27 cellular contexts compared by ENCODE assay signal in genomic region chr14:93944348-93945069, GRCh38. TPM values are rescaled to one million over a fixed set of nuclear protein-coding genes. Genes with fewer than 3 reads are reported as not detected.
DNase-seq lines count a peak whose midpoint lies in the region; ATAC-seq, FAIRE-seq and TF ChIP-seq lines count a peak whose summit lies in the region.
"Had no signal": no experiment of that assay in that cellular context is flagged by ENCODE, and none has a peak within 500 bp of the region (broad histone marks: within the 10 kb centered on the region; RNA-seq: fewer than 3 reads in every experiment).

No MANE protein-coding gene starts in this region.

- POLR2A ChIA-PET in IMR-90 (lab: Charles Lee; ENCODE audit: unreplicated experiment) = no interaction called here

- FAIRE-seq in small intestine (lab: Jason Lieb, UNC) = no peak
- FAIRE-seq: keratinocyte had no signal

- H3K36me3 ChIP-seq in IMR-90 (ENCODE audit: control insufficient read depth, insufficient read depth, low read length) = no peaks in the 10 kb centered on the region
- no peaks in the 10 kb centered on the region for H3K36me3 ChIP-seq in neural progenitor cell
- H3K36me3 ChIP-seq in small intestine (ENCODE audit: control insufficient read depth in 2 of 2, insufficient read depth in 2 of 2, low read length in 2 of 2) = no peaks in the 10 kb centered on the region

- no peak overlapping the region for H2BK20ac ChIP-seq in IMR-90 (ENCODE audit: low read depth, low read length)

- H3K27ac ChIP-seq in IMR-90 (ENCODE audit: insufficient read depth, low read length) (no peak overlapping the region), neural progenitor cell (no peak overlapping the region), small intestine (ENCODE audit: low read depth in 1 of 2, low read length in 1 of 2) (no peak overlapping the region)
- H3K27ac ChIP-seq: C4-2B, GM23248 had no signal

- H3K79me2 ChIP-seq in neural progenitor cell (ENCODE audit: low read depth) = no peaks in the 10 kb centered on the region

- no peak overlapping the region for H4K5ac ChIP-seq in IMR-90 (ENCODE audit: low read depth, low read length)

- no peak overlapping the region for H3K4me3 Mint-ChIP-seq in neural progenitor cell
- H3K4me3 Mint-ChIP-seq: activated CD8-positive, alpha-beta T cell treated with anti-CD3 and anti-CD28 coated beads, Interleukin-2, amount 10 ng/mL, durations not matched to agents 7 days and 5 days; activated naive CD4-positive, alpha-beta T cell treated with anti-CD3 and anti-CD28 coated beads for 36 hours had no signal

- no peak for TF ChIP-seq POLR2A in IMR-90 (IDR thresholded peaks at IDR 0.05; ENCODE audit: low read depth, low read length)

- no peak for TF ChIP-seq RAD21 in IMR-90 (IDR thresholded peaks at IDR 0.05; ENCODE audit: low read length)

- dilution Hi-C loops in IMR-90 (cut with HindIII; ENCODE audit: low sequenced_read_pairs, unreplicated experiment) = no loop called here

- CTCF ChIA-PET in IMR-90 (lab: Yijun Ruan, JAX) = no interaction called here

- H3K4me3 ChIP-seq in IMR-90 (ENCODE audit: insufficient read depth, low read depth, low read length) (no peak overlapping the region), neural progenitor cell (no peak overlapping the region), small intestine (ENCODE audit: low read depth in 1 of 2, low read length in 2 of 2) (no peak overlapping the region)
- H3K4me3 ChIP-seq: GM23248 had no signal

- DNase-seq in IMR-90 = no peak
- peak; percentile 70 for DNase-seq in NCI-H524 treated with DMSO at 0.1 percent for 48 hours (lab: John Stamatoyannopoulos, UW)
- no peak for DNase-seq in Right ventricle myocardium superior
- no peak for DNase-seq in neural progenitor cell (ENCODE audit: low spot score)
- no peak for DNase-seq in activated CD8-positive, alpha-beta memory T cell treated with anti-CD3 and anti-CD28 coated beads, Interleukin-2, amount 50 U/mL, for 4 hours
- DNase-seq in small intestine = no peak
- no peak for DNase-seq in NCI-H69 (lab: John Stamatoyannopoulos, UW)
- DNase-seq: activated CD8-positive, alpha-beta T cell treated with anti-CD3 and anti-CD28 coated beads, Interleukin-2, amount 10 ng/mL, durations not matched to agents 7 days and 5 days; activated naive CD4-positive, alpha-beta T cell treated with anti-CD3 and anti-CD28 coated beads for 36 hours; activated T-cell treated with anti-CD3 and anti-CD28 coated beads, Interleukin-2, amount 50 U/mL, for 1 hour; Calu3; EL; foreskin melanocyte; GM23248; NCI-H1092; NCI-H2081 had no signal

- no TSS peak for BruUV-seq in IMR-90 (replicated peaks; lab: Mats Ljungman, UMichigan)

- no peak overlapping the region for H3K4me2 ChIP-seq in IMR-90 (ENCODE audit: low read depth, low read length)
- H3K4me2 ChIP-seq in neural progenitor cell = no peak overlapping the region

- no peak for ATAC-seq in IMR-90 (ENCODE audit: low read depth)
- peak; percentile 68 for ATAC-seq in Right ventricle myocardium superior (ENCODE audit: poor library complexity)
- ATAC-seq: activated CD4-positive, CD25-positive, alpha-beta regulatory T cell treated with anti-CD3 and anti-CD28 coated beads, Interleukin-2, amount 50 U/mL, for 24 hours; activated CD8-positive, alpha-beta T cell treated with anti-CD3 and anti-CD28 coated beads, Interleukin-2, amount 10 ng/mL, durations not matched to agents 7 days and 5 days had no signal

- H2BK5ac ChIP-seq in IMR-90 (ENCODE audit: low read depth, low read length, poor library complexity, severe bottlenecking) = no peak overlapping the region

- WGBS in IMR-90 (ENCODE audit: extremely low coverage in 2 of 2, insufficient read length in 1 of 2), 2 experiments = 94% methylated on average over 8 of the region's 16 CpGs; no CpG with 5 or more reads in 1 of the 2 experiments
- WGBS in small intestine, 3 donors = 77 to 87% (median 87%) methylated on average over 16 of the region's 16 CpGs

- peaks cover 11% of the 10 kb centered on the region for H3K27me3 Mint-ChIP-seq in neural progenitor cell (ENCODE audit: insufficient read depth, low read depth)

- no peaks in the 10 kb centered on the region for H3K9me1 ChIP-seq in IMR-90 (ENCODE audit: insufficient read depth, low read length)

- H3K9me3 ChIP-seq in IMR-90 (ENCODE audit: control insufficient read depth, insufficient read depth, low read length) (no peaks in the 10 kb centered on the region), neural progenitor cell (ENCODE audit: low read depth) (no peaks in the 10 kb centered on the region), small intestine (ENCODE audit: control insufficient read depth, low read depth) (no peaks in the 10 kb centered on the region)

- no peak overlapping the region for H3K14ac ChIP-seq in IMR-90 (replicated peaks; ENCODE audit: low read depth, low read length)

- H3K79me1 ChIP-seq in IMR-90 (ENCODE audit: low read depth in 1 of 2, low read length in 2 of 2) = no peaks in the 10 kb centered on the region

- peak overlapping the region; percentile 81 for H3K27ac Mint-ChIP-seq in neural progenitor cell
- H3K27ac Mint-ChIP-seq: activated CD8-positive, alpha-beta T cell treated with anti-CD3 and anti-CD28 coated beads, Interleukin-2, amount 10 ng/mL, durations not matched to agents 7 days and 5 days; activated naive CD4-positive, alpha-beta T cell treated with anti-CD3 and anti-CD28 coated beads for 36 hours had no signal

- no peaks in the 10 kb centered on the region for H3K36me3 Mint-ChIP-seq in neural progenitor cell

- no peak overlapping the region for H3K23ac ChIP-seq in IMR-90 (ENCODE audit: low read depth, low read length)

- H2BK15ac ChIP-seq in IMR-90 (ENCODE audit: low read depth, low read length) = no peak overlapping the region

- intact Hi-C loops in IMR-90 (cut with micrococcal nuclease) (no loop called here), Right ventricle myocardium superior (cut with DNase I) (no loop called here)

- no peaks in the 10 kb centered on the region for H3K9me3 Mint-ChIP-seq in neural progenitor cell
- H3K9me3 Mint-ChIP-seq: activated naive CD4-positive, alpha-beta T cell treated with anti-CD3 and anti-CD28 coated beads for 36 hours had no signal

- no peak overlapping the region for H4K91ac ChIP-seq in IMR-90 (ENCODE audit: insufficient read depth, low read depth, low read length)

- H3K9ac ChIP-seq in IMR-90 (ENCODE audit: low read depth, low read length) (no peak overlapping the region), neural progenitor cell (no peak overlapping the region)
- H3K9ac ChIP-seq: GM23248 had no signal

- TF ChIP-seq CTCF in IMR-90 (conservative IDR thresholded peaks at IDR 0.05; ENCODE audit: low read depth, low read length) (no peak), neural progenitor cell (IDR thresholded peaks at IDR 0.05) (no peak)

- H2AK9ac ChIP-seq in IMR-90 (replicated peaks; ENCODE audit: low read depth, low read length, poor library complexity) = no peak overlapping the region

- peaks cover 5% of the 10 kb centered on the region for H3F3A ChIP-seq in neural progenitor cell (ENCODE audit: low read depth)

- H3K56ac ChIP-seq in IMR-90 (ENCODE audit: extremely low read depth, insufficient read depth, low read length) = no peak overlapping the region

- H3K27me3 ChIP-seq in IMR-90 (ENCODE audit: control insufficient read depth, insufficient read depth, low read length) = no peaks in the 10 kb centered on the region
- H3K27me3 ChIP-seq in neural progenitor cell = peaks cover 7% of the 10 kb centered on the region
- H3K27me3 ChIP-seq in small intestine (ENCODE audit: control insufficient read depth in 2 of 2, insufficient read depth in 2 of 2, low read length in 2 of 2) = no peaks in the 10 kb centered on the region

- H3K18ac ChIP-seq in IMR-90 (ENCODE audit: low read depth, low read length) = no peak overlapping the region

- peaks cover 60% of the 10 kb centered on the region for H3K4me1 Mint-ChIP-seq in neural progenitor cell

- H2BK120ac ChIP-seq in IMR-90 (ENCODE audit: low read depth, low read length) = no peak overlapping the region

- H3K4me1 ChIP-seq in IMR-90 (ENCODE audit: control insufficient read depth, insufficient read depth, low read length) (peaks cover 5% of the 10 kb centered on the region), neural progenitor cell (no peaks in the 10 kb centered on the region), small intestine (ENCODE audit: control insufficient read depth in 2 of 2, insufficient read depth in 1 of 2, low read depth in 1 of 2, low read length in 1 of 2) (no peaks in the 10 kb centered on the region)

- H3K4ac ChIP-seq in IMR-90 (ENCODE audit: low read depth, low read length) = no peak overlapping the region

- H2AFZ ChIP-seq in IMR-90 (replicated peaks; ENCODE audit: low read length, poor library complexity) (peak overlapping the region; percentile 34), neural progenitor cell (replicated peaks) (no peak overlapping the region)
- H2AFZ ChIP-seq: GM23248 had no signal

- in situ Hi-C loops in IMR-90 (cut with MboI; ENCODE audit: low sequenced_read_pairs) = loop anchor here (5.0 to 10.0 kb wide), 2 partner anchors 58 to 190 kb away; no protein-coding TSS in a partner anchor

- H2AK5ac ChIP-seq in IMR-90 (ENCODE audit: low read depth, low read length) = no peak overlapping the region; the same call in none of the 2 replicates

- peaks cover 3% of the 10 kb centered on the region; the same call in 1 of the 2 replicates for H4K20me1 ChIP-seq in IMR-90 (ENCODE audit: insufficient read depth, low read length)
- H4K20me1 ChIP-seq in neural progenitor cell (ENCODE audit: low read depth) = no peaks in the 10 kb centered on the region

- H4K8ac ChIP-seq in IMR-90 (ENCODE audit: low read depth in 2 of 2, low read length in 2 of 2) = no peak overlapping the region

RNA-seq across cellular contexts. Expression of gene FAM181A, which starts 17.4 kb away (rescaled TPM):
- total RNA-seq in IMR-90 (2012; rRNA removed) = not detected in 2 replicates
- not detected in 2 replicates for polyA plus RNA-seq in IMR-90 (2012; rRNA removed)
- not detected in 2 replicates for polyA plus RNA-seq in IMR-90 (2012; cell fraction: cytosol; rRNA removed)
- polyA plus RNA-seq in IMR-90 (2012; cell fraction: nucleus; rRNA removed; ENCODE audit: low replicate concordance) = not detected in 2 replicates
- total RNA-seq in Right ventricle myocardium superior = not detected
- not detected in 2 replicates for total RNA-seq in neural progenitor cell (ENCODE audit: low replicate concordance)
- not detected for polyA plus RNA-seq in small intestine
- total RNA-seq: activated CD8-positive, alpha-beta T cell treated with anti-CD3 and anti-CD28 coated beads, Interleukin-2, amount 10 ng/mL, durations not matched to agents 7 days and 5 days; activated naive CD4-positive, alpha-beta T cell treated with anti-CD3 and anti-CD28 coated beads for 36 hours; Calu3; epithelial cell of proximal tubule; GM23248; lung microvascular endothelial cell; NCI-H460; osteocyte; subcutaneous adipose tissue; ureter had no signal
- polyA plus RNA-seq: AG04450, GM23248 had no signal

RNA-seq across cellular contexts. Expression of gene ASB2, which starts 31.9 kb away (rescaled TPM):
- total RNA-seq in IMR-90 (2012; rRNA removed) = 0.54 and 0.83 TPM in 2 replicates
- 0.77 and 0.98 TPM in 2 replicates for polyA plus RNA-seq in IMR-90 (2012; rRNA removed)
- polyA plus RNA-seq in IMR-90 (2012; cell fraction: cytosol; rRNA removed) = 0.42 and 0.78 TPM in 2 replicates
- 1.3 and 3.4 TPM in 2 replicates for polyA plus RNA-seq in IMR-90 (2012; cell fraction: nucleus; rRNA removed; ENCODE audit: low replicate concordance)
- total RNA-seq in Right ventricle myocardium superior = 297 TPM
- 0.62 TPM in 1 of 2 replicates, not detected in the other for total RNA-seq in neural progenitor cell (ENCODE audit: low replicate concordance)
- polyA plus RNA-seq in small intestine = 1 to 10 TPM; 1.3 to 5.6 (median 4.6) TPM
- total RNA-seq: GM23248, lung microvascular endothelial cell, NCI-H460 had no signal

RNA-seq across cellular contexts. Expression of gene CCDC197, which starts 52.6 kb away (rescaled TPM):
- total RNA-seq in IMR-90 (2012; rRNA removed) (not detected in 2 replicates), Right ventricle myocardium superior (1.3 TPM), neural progenitor cell (ENCODE audit: low replicate concordance) (not detected in 2 replicates)
- polyA plus RNA-seq in IMR-90 (2012; rRNA removed) (not detected in 2 replicates), small intestine (not detected)
- not detected in 2 replicates for polyA plus RNA-seq in IMR-90 (2012; cell fraction: cytosol; rRNA removed)
- polyA plus RNA-seq in IMR-90 (2012; cell fraction: nucleus; rRNA removed; ENCODE audit: low replicate concordance) = not detected in 2 replicates
- total RNA-seq: activated CD8-positive, alpha-beta T cell treated with anti-CD3 and anti-CD28 coated beads, Interleukin-2, amount 10 ng/mL, durations not matched to agents 7 days and 5 days; activated naive CD4-positive, alpha-beta T cell treated with anti-CD3 and anti-CD28 coated beads for 36 hours; Calu3; cerebellum; epithelial cell of proximal tubule; GM23248; lung microvascular endothelial cell; NCI-H460; osteocyte; subcutaneous adipose tissue; ureter had no signal
- polyA plus RNA-seq: AG04450, GM23248, keratinocyte had no signal

Comparison
In these comparisons a context has a peak if more than half of its experiments do, and no peak if none do; other contexts are left out.
1. RNA of gene ASB2, which starts 31.9 kb away (total RNA-seq): 297 TPM in Right ventricle myocardium superior (single experiment); 0.54 to 0.83 TPM in IMR-90 and 0.62 TPM in neural progenitor cell; every median in the first group is over 100 times any median in the second.